In the genomic region with DNA sequence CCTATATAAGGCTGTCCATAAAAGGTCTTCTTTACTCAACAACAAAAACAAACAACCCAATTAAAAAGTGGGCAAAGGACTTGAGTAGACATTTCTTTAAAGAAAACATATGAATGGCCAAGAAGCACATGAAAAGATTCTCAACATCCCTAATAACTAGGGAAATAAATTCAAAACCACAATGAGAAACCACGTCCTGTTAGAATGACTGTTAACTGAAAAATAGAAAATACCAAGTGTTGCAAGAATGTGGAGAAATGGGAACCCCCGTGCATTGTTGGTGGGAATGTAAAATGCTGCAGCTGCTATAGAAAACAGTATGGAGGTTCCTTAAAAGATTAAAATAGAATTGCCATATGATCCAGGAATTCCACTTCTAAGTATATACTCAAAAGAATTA, we compare ENCODE assay signal across 22 cellular contexts. TPM values are rescaled to one million over a fixed set of nuclear protein-coding genes. Genes with fewer than 3 reads are reported as not detected.
"Had no signal": no experiment of that assay in that cellular context is flagged by ENCODE, and none has a peak within 500 bp of the region (broad histone marks: within the 10 kb centered on the region; RNA-seq: fewer than 3 reads in every experiment).

No MANE protein-coding gene starts in this region.

- H3K4me3 ChIP-seq: esophagus squamous epithelium, lower lobe of right lung, psoas muscle, sigmoid colon, thoracic aorta, upper lobe of right lung had no signal

- H3K4me1 Mint-ChIP-seq: mesothelial cell of epicardium, neural crest cell, T-helper 17 cell, WTC11 had no signal

- ATAC-seq: left cardiac atrium, lower lobe of right lung, psoas muscle, T-helper 17 cell, upper lobe of right lung, WTC11 had no signal

- DNase-seq: activated CD4-positive, alpha-beta memory T cell treated with anti-CD3 and anti-CD28 coated beads, Interleukin-2, amount 10 ng/mL, durations not matched to agents 7 days and 5 days; activated CD4-positive, alpha-beta T cell treated with anti-CD3 and anti-CD28 coated beads for 4 hours; activated effector memory CD4-positive, alpha-beta T cell treated with Interleukin-2 at 50 U/mL for 16 hours; activated naive CD4-positive, alpha-beta T cell treated with anti-CD3 and anti-CD28 coated beads, Interleukin-2, amount 50 U/mL, for 16 hours; activated T-cell treated with anti-CD3 and anti-CD28 coated beads, Interleukin-2, amount 50 U/mL, for 24 hours; central memory CD4-positive, alpha-beta T cell; cortex of kidney; effector CD8-positive, alpha-beta T cell; esophagus squamous epithelium; glutamatergic neuron; left cardiac atrium; lower lobe of right lung; psoas muscle; sigmoid colon; stimulated activated CD4-positive, alpha-beta T cell treated with anti-CD3 and anti-CD28 coated beads, Interleukin-2, amount 100 ng/mL, for 24 hours; T-helper 17 cell; upper lobe of right lung had no signal

- H3K4me3 Mint-ChIP-seq: activated CD4-positive, alpha-beta memory T cell treated with anti-CD3 and anti-CD28 coated beads, Interleukin-2, amount 10 ng/mL, durations not matched to agents 7 days and 5 days; activated T-cell treated with anti-CD3 and anti-CD28 coated beads, Interleukin-2, amount 50 U/mL, for 24 hours; mesothelial cell of epicardium; neural crest cell; T-helper 17 cell; WTC11 had no signal

- H3K27me3 Mint-ChIP-seq: activated CD4-positive, alpha-beta memory T cell treated with anti-CD3 and anti-CD28 coated beads, Interleukin-2, amount 10 ng/mL, durations not matched to agents 7 days and 5 days; activated T-cell treated with anti-CD3 and anti-CD28 coated beads, Interleukin-2, amount 50 U/mL, for 24 hours; T-helper 17 cell had no signal

- H3K27ac Mint-ChIP-seq: activated CD4-positive, alpha-beta memory T cell treated with anti-CD3 and anti-CD28 coated beads, Interleukin-2, amount 10 ng/mL, durations not matched to agents 7 days and 5 days; activated T-cell treated with anti-CD3 and anti-CD28 coated beads, Interleukin-2, amount 50 U/mL, for 24 hours; mesothelial cell of epicardium; T-helper 17 cell; WTC11 had no signal

- H3K27me3 ChIP-seq: esophagus squamous epithelium, sigmoid colon, upper lobe of right lung had no signal

- H3K36me3 Mint-ChIP-seq: WTC11 had no signal

- H3K27ac ChIP-seq: esophagus squamous epithelium, lower lobe of right lung, psoas muscle, sigmoid colon, thoracic aorta, upper lobe of right lung had no signal

- H3K9me3 Mint-ChIP-seq: activated CD4-positive, alpha-beta memory T cell treated with anti-CD3 and anti-CD28 coated beads, Interleukin-2, amount 10 ng/mL, durations not matched to agents 7 days and 5 days; activated T-cell treated with anti-CD3 and anti-CD28 coated beads, Interleukin-2, amount 50 U/mL, for 24 hours had no signal

- H3K36me3 ChIP-seq: esophagus squamous epithelium, lower lobe of right lung, sigmoid colon, thoracic aorta, upper lobe of right lung had no signal

- H3K9me3 ChIP-seq: esophagus squamous epithelium, lower lobe of right lung, psoas muscle, sigmoid colon, thoracic aorta, upper lobe of right lung had no signal

- H3K4me1 ChIP-seq: esophagus squamous epithelium, lower lobe of right lung, psoas muscle, upper lobe of right lung had no signal

RNA-seq across cellular contexts. Expression of a gene that starts 34.8 kb away (rescaled TPM):
- total RNA-seq: myocyte had no signal
